In genomic region chr2:45460825-45461224, GRCh38 we compare ENCODE assay signal across 35 cellular contexts.
"Had no signal": no experiment of that assay in that cellular context is flagged by ENCODE, and none has a peak within 500 bp of the region (broad histone marks: within the 10 kb centered on the region; RNA-seq: fewer than 3 reads in every experiment).

No MANE protein-coding gene starts in this region.

- H3K27ac Mint-ChIP-seq: activated CD4-positive, alpha-beta memory T cell treated with anti-CD3 and anti-CD28 coated beads for 36 hours; activated CD4-positive, alpha-beta T cell treated with anti-CD3 and anti-CD28 coated beads for 36 hours; activated CD8-positive, alpha-beta T cell treated with anti-CD3 and anti-CD28 coated beads for 36 hours; activated naive CD4-positive, alpha-beta T cell treated with anti-CD3 and anti-CD28 coated beads for 36 hours; activated naive CD4-positive, alpha-beta T cell treated with anti-CD3 and anti-CD28 coated beads, Interleukin-2, amount 50 U/mL, for 72 hours; activated naive CD8-positive, alpha-beta T cell treated with anti-CD3 and anti-CD28 coated beads for 36 hours; activated T-cell treated with anti-CD3 and anti-CD28 coated beads, Interleukin-2, amount 50 U/mL, for 72 hours; activated T-helper 1 cell treated with anti-CD3 and anti-CD28 coated beads, Interleukin-12 subunit alpha, Interleukin-12 subunit beta, Interleukin-2, Interleukin-4 antibody, amounts not matched to agents 30 ng/mL and 10 ng/mL and 1 ng/mL, durations not matched to agents 14 hours and 24 hours and 36 hours; activated T-helper 17 cell treated with anti-CD3 and anti-CD28 coated beads, Interleukin-2, amount 50 U/mL, for 72 hours; T-cell; T-helper 2 cell treated with Interferon-gamma antibody and Interleukin-4, amounts not matched to agents 5 μg/mL and 100 μg/mL, for 36 hours had no signal

- H3K36me3 ChIP-seq: adrenal gland, brain microvascular endothelial cell, breast epithelium had no signal

- H3K9me3 ChIP-seq: adrenal gland, body of pancreas, breast epithelium had no signal

- DNase-seq: activated CD4-positive, alpha-beta memory T cell treated with anti-CD3 and anti-CD28 coated beads for 36 hours; activated CD4-positive, alpha-beta T cell treated with anti-CD3 and anti-CD28 coated beads for 1 hour; activated CD4-positive, alpha-beta T cell treated with anti-CD3 and anti-CD28 coated beads for 36 hours; activated CD4-positive, alpha-beta T cell treated with anti-CD3 and anti-CD28 coated beads for 48 hours; activated CD4-positive, alpha-beta T cell treated with anti-CD3 and anti-CD28 coated beads, Interleukin-2, amount 50 U/mL, for 1 hour; activated CD4-positive, alpha-beta T cell treated with anti-CD3 and anti-CD28 coated beads, Interleukin-2, amount 50 U/mL, for 4 hours; activated CD4-positive, CD25-positive, alpha-beta regulatory T cell; activated CD8-positive, alpha-beta memory T cell treated with anti-CD3 and anti-CD28 coated beads, Interleukin-2, amount 50 U/mL, for 4 hours; activated CD8-positive, alpha-beta T cell treated with anti-CD3 and anti-CD28 coated beads for 36 hours; activated effector memory CD4-positive, alpha-beta T cell treated with anti-CD3 and anti-CD28 coated beads, Interleukin-2, amount 50 U/mL, for 16 hours; activated gamma-delta T cell treated with Interleukin-2 at 50 U/mL for 16 hours; activated naive CD4-positive, alpha-beta T cell; activated naive CD4-positive, alpha-beta T cell treated with anti-CD3 and anti-CD28 coated beads for 36 hours; activated naive CD4-positive, alpha-beta T cell treated with anti-CD3 and anti-CD28 coated beads, Interleukin-2, amount 50 U/mL, for 16 hours; activated naive CD8-positive, alpha-beta T cell treated with anti-CD3 and anti-CD28 coated beads for 36 hours; activated T-cell treated with anti-CD3 and anti-CD28 coated beads for 4 hours; activated T-cell treated with anti-CD3 and anti-CD28 coated beads, Interleukin-2, amount 50 U/mL, for 1 hour; activated T-cell treated with anti-CD3 and anti-CD28 coated beads, Interleukin-2, amount 50 U/mL, for 4 hours; activated T-cell treated with anti-CD3 and anti-CD28 coated beads, Interleukin-2, amount 50 U/mL, for 72 hours; adrenal gland; amniotic stem cell; aorta; body of pancreas; brain microvascular endothelial cell; central memory CD4-positive, alpha-beta T cell; T-cell; T-helper 2 cell; T-helper 9 cell had no signal

- H3K27me3 Mint-ChIP-seq: activated CD4-positive, alpha-beta memory T cell treated with anti-CD3 and anti-CD28 coated beads for 36 hours; activated CD4-positive, alpha-beta T cell treated with anti-CD3 and anti-CD28 coated beads for 36 hours; activated CD8-positive, alpha-beta T cell treated with anti-CD3 and anti-CD28 coated beads for 36 hours; activated naive CD8-positive, alpha-beta T cell treated with anti-CD3 and anti-CD28 coated beads for 36 hours; activated T-helper 17 cell treated with anti-CD3 and anti-CD28 coated beads, Interleukin-2, amount 50 U/mL, for 72 hours; T-cell had no signal

- H3K27me3 ChIP-seq: adrenal gland, body of pancreas, brain microvascular endothelial cell, breast epithelium had no signal

- H3K27ac ChIP-seq: adrenal gland, brain microvascular endothelial cell, breast epithelium, VCaP had no signal

- H3K4me1 Mint-ChIP-seq: activated naive CD8-positive, alpha-beta T cell treated with anti-CD3 and anti-CD28 coated beads for 36 hours; activated T-helper 17 cell treated with anti-CD3 and anti-CD28 coated beads, Interleukin-2, amount 50 U/mL, for 72 hours had no signal

- ATAC-seq: activated CD4-positive, alpha-beta T cell treated with anti-CD3 and anti-CD28 coated beads for 36 hours; activated CD4-positive, CD25-positive, alpha-beta regulatory T cell treated with anti-CD3 and anti-CD28 coated beads, Interleukin-2, amount 50 U/mL, for 24 hours; activated CD8-positive, alpha-beta T cell treated with anti-CD3 and anti-CD28 coated beads for 36 hours; activated naive CD4-positive, alpha-beta T cell treated with anti-CD3 and anti-CD28 coated beads, Interleukin-2, amount 50 U/mL, for 72 hours; activated T-cell treated with anti-CD3 and anti-CD28 coated beads, Interleukin-2, amount 50 U/mL, for 4 hours; activated T-cell treated with anti-CD3 and anti-CD28 coated beads, Interleukin-2, amount 50 U/mL, for 72 hours; activated T-helper 17 cell treated with anti-CD3 and anti-CD28 coated beads, Interleukin-2, amount 50 U/mL, for 72 hours; body of pancreas; T-cell had no signal

- H3K4me3 Mint-ChIP-seq: activated CD4-positive, alpha-beta memory T cell treated with anti-CD3 and anti-CD28 coated beads for 36 hours; activated CD4-positive, alpha-beta T cell treated with anti-CD3 and anti-CD28 coated beads for 36 hours; activated CD8-positive, alpha-beta T cell treated with anti-CD3 and anti-CD28 coated beads for 36 hours; activated naive CD4-positive, alpha-beta T cell treated with anti-CD3 and anti-CD28 coated beads for 36 hours; activated naive CD8-positive, alpha-beta T cell treated with anti-CD3 and anti-CD28 coated beads for 36 hours; activated T-cell treated with anti-CD3 and anti-CD28 coated beads, Interleukin-2, amount 50 U/mL, for 4 hours; activated T-cell treated with anti-CD3 and anti-CD28 coated beads, Interleukin-2, amount 50 U/mL, for 72 hours; activated T-helper 1 cell treated with anti-CD3 and anti-CD28 coated beads, Interleukin-12 subunit alpha, Interleukin-12 subunit beta, Interleukin-2, Interleukin-4 antibody, amounts not matched to agents 30 ng/mL and 10 ng/mL and 1 ng/mL, durations not matched to agents 14 hours and 24 hours and 36 hours; activated T-helper 17 cell treated with anti-CD3 and anti-CD28 coated beads, Interleukin-2, amount 50 U/mL, for 72 hours; T-cell; T-helper 2 cell treated with Interferon-gamma antibody and Interleukin-4, amounts not matched to agents 5 μg/mL and 100 μg/mL, for 36 hours had no signal

- H3K4me1 ChIP-seq: breast epithelium had no signal

- H3K4me3 ChIP-seq: adrenal gland, body of pancreas, breast epithelium had no signal
